Comparison of ENCODE assay signal across 8 cellular contexts in the genomic region with DNA sequence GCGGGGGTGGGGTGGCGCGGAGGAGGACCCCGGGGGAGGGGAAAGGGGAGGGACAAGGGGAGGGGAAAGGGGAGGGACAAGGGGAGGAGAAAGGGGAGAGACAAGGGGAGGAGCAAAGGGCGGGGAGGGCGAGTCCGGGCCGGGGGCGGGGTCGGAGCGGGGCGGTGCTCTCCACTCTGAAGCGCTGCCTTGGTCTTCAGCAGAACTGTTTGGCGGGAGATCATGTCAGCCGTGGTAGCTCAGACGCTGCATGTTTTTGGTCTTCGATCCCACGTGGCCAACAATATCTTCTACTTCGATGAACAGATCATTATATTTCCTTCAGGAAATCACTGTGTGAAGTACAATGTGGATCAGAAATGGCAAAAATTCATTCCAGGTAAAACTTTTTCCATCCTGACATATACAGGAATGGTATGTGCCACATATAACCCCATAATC. TPM values are rescaled to one million over a fixed set of nuclear protein-coding genes. Genes with fewer than 3 reads are reported as not detected.
DNase-seq lines count a peak whose midpoint lies in the region; ATAC-seq and TF ChIP-seq lines count a peak whose summit lies in the region.

No MANE protein-coding gene starts in this region.

- TF ChIP-seq CTCF in DND-41 (IDR thresholded peaks at IDR 0.05; ENCODE audit: borderline replicate concordance, extremely low read depth, low read length, poor library complexity, severe bottlenecking) (no peak), left ventricle myocardium inferior (IDR thresholded peaks at IDR 0.05; ENCODE audit: borderline replicate concordance) (no peak), upper lobe of right lung (IDR thresholded peaks at IDR 0.05) (no peak)

- H3K4me1 ChIP-seq in DND-41 (ENCODE audit: insufficient read depth, low read length) (peaks cover 26% of the 10 kb centered on the region), adipocyte (ENCODE audit: control insufficient read depth, insufficient read depth, low read length) (peaks cover 9% of the 10 kb centered on the region), left ventricle myocardium inferior (peaks cover 20% of the 10 kb centered on the region), upper lobe of right lung (peaks cover 14% of the 10 kb centered on the region)

- H3K9me3 ChIP-seq in DND-41 (ENCODE audit: insufficient read depth, low read length, severe bottlenecking) (no peaks in the 10 kb centered on the region), adipocyte (ENCODE audit: control insufficient read depth, low read length) (no peaks in the 10 kb centered on the region), left ventricle myocardium inferior (replicated peaks) (no peaks in the 10 kb centered on the region), upper lobe of right lung (no peaks in the 10 kb centered on the region)

- H3K9ac ChIP-seq in DND-41 (ENCODE audit: low read depth, low read length): peak overlapping the region; percentile 71
- H3K9ac ChIP-seq in adipocyte (ENCODE audit: low read length): no peak overlapping the region

- H3K79me2 ChIP-seq in DND-41 (ENCODE audit: insufficient read depth, low read length): peaks cover 23% of the 10 kb centered on the region

- intact Hi-C loops in left ventricle myocardium inferior (cut with micrococcal nuclease) (no loop called here), posterior vena cava (cut with DNase I) (loop anchor here in 1 of 2 donors (10.0 kb wide), 1 partner anchor 1172 kb away; no protein-coding TSS in a partner anchor), upper lobe of right lung (cut with DNase I) (no loop called here)

- H3K27me3 ChIP-seq in DND-41 (ENCODE audit: insufficient read depth, low read length, poor library complexity) (peaks cover 9% of the 10 kb centered on the region), adipocyte (replicated peaks; ENCODE audit: control insufficient read depth, insufficient read depth, low read length) (peaks cover 15% of the 10 kb centered on the region), left ventricle myocardium inferior (ENCODE audit: low read depth) (peaks cover 20% of the 10 kb centered on the region), upper lobe of right lung (no peaks in the 10 kb centered on the region)

- H3K27ac ChIP-seq in DND-41 (ENCODE audit: low read length) (no peak overlapping the region), left ventricle myocardium inferior (replicated peaks) (no peak overlapping the region), upper lobe of right lung (no peak overlapping the region)

- H2AFZ ChIP-seq in DND-41 (ENCODE audit: low read depth, low read length): peak overlapping the region; percentile 95

- H3K36me3 ChIP-seq in DND-41 (ENCODE audit: insufficient read depth, low read length): peaks cover 36% of the 10 kb centered on the region
- H3K36me3 ChIP-seq in adipocyte (ENCODE audit: control insufficient read depth, insufficient read depth, low read length, severe bottlenecking): peaks cover 28% of the 10 kb centered on the region
- H3K36me3 ChIP-seq in left ventricle myocardium inferior: peaks cover 32% of the 10 kb centered on the region
- H3K36me3 ChIP-seq in upper lobe of right lung: peaks cover 29% of the 10 kb centered on the region

- DNase-seq in DND-41 (peak; percentile 88), HCEC 1CT (peak; percentile 89), MV-4-11 (lab: John Stamatoyannopoulos, UW) (peak; percentile 78), SK-N-DZ (ENCODE audit: low spot score) (peak; percentile 79), adipocyte (ENCODE audit: low read depth) (peak; percentile 95), left ventricle myocardium inferior (peak; percentile 82), posterior vena cava (ENCODE audit: low spot score) (peak; percentile 93), upper lobe of right lung (peak; percentile 89)

- ATAC-seq in DND-41 (ENCODE audit: insufficient read depth, low read depth) (peak; percentile 89), upper lobe of right lung (peak; percentile 99)

- H3K4me2 ChIP-seq in DND-41 (ENCODE audit: insufficient read depth, low read length): peak overlapping the region; percentile 93

- H3K4me3 ChIP-seq in DND-41 (ENCODE audit: low read depth in 1 of 2, low read length in 2 of 2) (peak overlapping the region; percentile 72 to 90), adipocyte (ENCODE audit: low read length) (peak overlapping the region; percentile 97), left ventricle myocardium inferior (peak overlapping the region; percentile 84), upper lobe of right lung (peak overlapping the region; percentile 80)

- H4K20me1 ChIP-seq in DND-41 (ENCODE audit: insufficient read depth, low read length): peaks cover 3% of the 10 kb centered on the region; the same call in 1 of the 2 replicates

RNA-seq across cellular contexts. Expression of gene CFAP57, which starts 0.4 kb away (rescaled TPM):
- polyA plus RNA-seq in SK-N-DZ (2014; cell fraction: cytosol; rRNA removed): 0.08 and 0.32 TPM in 2 replicates
- 0.61 TPM in 1 of 2 replicates, not detected in the other for polyA plus RNA-seq in SK-N-DZ (2014; cell fraction: nucleus; rRNA removed)
- total RNA-seq in left ventricle myocardium inferior (not detected), posterior vena cava (under 1 TPM in 1 of 2 donors, not detected in 1; 0.09 TPM), upper lobe of right lung (0.17 TPM)

RNA-seq across cellular contexts. Expression of gene EBNA1BP2, which starts 0.5 kb away (rescaled TPM):
- polyA plus RNA-seq in SK-N-DZ (2014; cell fraction: cytosol; rRNA removed): 109 and 124 TPM in 2 replicates
- polyA plus RNA-seq in SK-N-DZ (2014; cell fraction: nucleus; rRNA removed): 68.3 and 91.8 TPM in 2 replicates
- 29.8 TPM for total RNA-seq in left ventricle myocardium inferior
- total RNA-seq in posterior vena cava: 10 to 100 TPM; 27.3 to 42.4 TPM
- 28.1 TPM for total RNA-seq in upper lobe of right lung
